Comparison of ENCODE assay signal across 22 cellular contexts in genomic region chr6:36978687-36979086, GRCh38. TPM values are rescaled to one million over a fixed set of nuclear protein-coding genes. Genes with fewer than 3 reads are reported as not detected.
DNase-seq lines count a peak whose midpoint lies in the region; ATAC-seq lines count a peak whose summit lies in the region.
"Had no signal": no experiment of that assay in that cellular context is flagged by ENCODE, and none has a peak within 500 bp of the region (broad histone marks: within the 10 kb centered on the region; RNA-seq: fewer than 3 reads in every experiment).

No MANE protein-coding gene starts in this region.

- no peaks in the 10 kb centered on the region for H3K27me3 Mint-ChIP-seq in activated CD4-positive, alpha-beta T cell treated with anti-CD3 and anti-CD28 coated beads, Interleukin-2, amount 10 ng/mL, durations not matched to agents 7 days and 5 days
- H3K27me3 Mint-ChIP-seq in T-helper 17 cell, result no peaks in the 10 kb centered on the region
- no peaks in the 10 kb centered on the region for H3K27me3 Mint-ChIP-seq in central memory CD8-positive, alpha-beta T cell
- H3K27me3 Mint-ChIP-seq: activated CD4-positive, alpha-beta memory T cell treated with anti-CD3 and anti-CD28 coated beads for 36 hours; activated naive CD8-positive, alpha-beta T cell treated with anti-CD3 and anti-CD28 coated beads for 36 hours had no signal

- H3K9me3 ChIP-seq in T-helper 17 cell (ENCODE audit: control insufficient read depth, low read length, poor library complexity, severe bottlenecking), result no peaks in the 10 kb centered on the region
- H3K9me3 ChIP-seq: Peyer's patch, tibial nerve had no signal

- H3K9me3 Mint-ChIP-seq in activated CD4-positive, alpha-beta T cell treated with anti-CD3 and anti-CD28 coated beads, Interleukin-2, amount 10 ng/mL, durations not matched to agents 7 days and 5 days, result no peaks in the 10 kb centered on the region
- no peaks in the 10 kb centered on the region for H3K9me3 Mint-ChIP-seq in central memory CD8-positive, alpha-beta T cell
- H3K9me3 Mint-ChIP-seq in stimulated activated effector memory CD8-positive, alpha-beta T cell treated with anti-CD3 and anti-CD28 coated beads, Interleukin-12 subunit alpha, Interleukin-12 subunit beta, amount 100 ng/mL, for 72 hours, result no peaks in the 10 kb centered on the region
- H3K9me3 Mint-ChIP-seq: activated CD4-positive, alpha-beta memory T cell treated with anti-CD3 and anti-CD28 coated beads for 36 hours; activated naive CD8-positive, alpha-beta T cell treated with anti-CD3 and anti-CD28 coated beads for 36 hours; H9; nephron; T-helper 2 cell treated with Interferon-gamma antibody and Interleukin-4, amounts not matched to agents 5 μg/mL and 100 μg/mL, for 36 hours had no signal

- CTCF ChIA-PET in activated CD4-positive, alpha-beta T cell treated with anti-CD3 and anti-CD28 coated beads, Interleukin-2, amount 10 ng/mL, durations not matched to agents 7 days and 5 days (lab: Charles Lee), result no interaction called here

- H3K4me1 Mint-ChIP-seq in activated CD4-positive, alpha-beta T cell treated with anti-CD3 and anti-CD28 coated beads, Interleukin-2, amount 10 ng/mL, durations not matched to agents 7 days and 5 days, result peaks cover 37% of the 10 kb centered on the region
- H3K4me1 Mint-ChIP-seq in T-helper 17 cell, result peaks cover 29% of the 10 kb centered on the region
- H3K4me1 Mint-ChIP-seq in central memory CD8-positive, alpha-beta T cell, result peaks cover 30% of the 10 kb centered on the region
- H3K4me1 Mint-ChIP-seq in stimulated activated effector memory CD8-positive, alpha-beta T cell treated with anti-CD3 and anti-CD28 coated beads, Interleukin-12 subunit alpha, Interleukin-12 subunit beta, amount 100 ng/mL, for 72 hours, result peaks cover 39% of the 10 kb centered on the region

- POLR2A ChIA-PET in activated CD4-positive, alpha-beta T cell treated with anti-CD3 and anti-CD28 coated beads, Interleukin-2, amount 10 ng/mL, durations not matched to agents 7 days and 5 days (lab: Charles Lee), result no interaction called here

- H3K4me3 Mint-ChIP-seq in activated CD4-positive, alpha-beta T cell treated with anti-CD3 and anti-CD28 coated beads, Interleukin-2, amount 10 ng/mL, durations not matched to agents 7 days and 5 days, result no peak overlapping the region
- peak overlapping the region; percentile 25 for H3K4me3 Mint-ChIP-seq in T-helper 17 cell
- peak overlapping the region; percentile 25 for H3K4me3 Mint-ChIP-seq in central memory CD8-positive, alpha-beta T cell
- no peak overlapping the region for H3K4me3 Mint-ChIP-seq in stimulated activated effector memory CD8-positive, alpha-beta T cell treated with anti-CD3 and anti-CD28 coated beads, Interleukin-12 subunit alpha, Interleukin-12 subunit beta, amount 100 ng/mL, for 72 hours
- H3K4me3 Mint-ChIP-seq: activated CD4-positive, alpha-beta memory T cell treated with anti-CD3 and anti-CD28 coated beads for 36 hours; activated naive CD8-positive, alpha-beta T cell treated with anti-CD3 and anti-CD28 coated beads for 36 hours; H9; T-helper 2 cell treated with Interferon-gamma antibody and Interleukin-4, amounts not matched to agents 5 μg/mL and 100 μg/mL, for 36 hours had no signal

- H3K27ac Mint-ChIP-seq in activated CD4-positive, alpha-beta T cell treated with anti-CD3 and anti-CD28 coated beads, Interleukin-2, amount 10 ng/mL, durations not matched to agents 7 days and 5 days, result peak overlapping the region; percentile 71
- H3K27ac Mint-ChIP-seq in T-helper 17 cell, result peak overlapping the region; percentile 67
- H3K27ac Mint-ChIP-seq in central memory CD8-positive, alpha-beta T cell (ENCODE audit: low read depth), result no peak overlapping the region
- H3K27ac Mint-ChIP-seq in stimulated activated effector memory CD8-positive, alpha-beta T cell treated with anti-CD3 and anti-CD28 coated beads, Interleukin-12 subunit alpha, Interleukin-12 subunit beta, amount 100 ng/mL, for 72 hours, result peak overlapping the region; percentile 29
- H3K27ac Mint-ChIP-seq: activated naive CD8-positive, alpha-beta T cell treated with anti-CD3 and anti-CD28 coated beads for 36 hours had no signal

- no peak for ATAC-seq in T-helper 17 cell
- no peak for ATAC-seq in central memory CD8-positive, alpha-beta T cell (replicated peaks; ENCODE audit: extremely low read depth, poor library complexity, severe bottlenecking)
- no peak for ATAC-seq in stimulated activated effector memory CD8-positive, alpha-beta T cell treated with anti-CD3 and anti-CD28 coated beads, Interleukin-12 subunit alpha, Interleukin-12 subunit beta, amount 100 ng/mL, for 72 hours

- DNase-seq in activated CD4-positive, alpha-beta T cell treated with anti-CD3 and anti-CD28 coated beads, Interleukin-2, amount 10 ng/mL, durations not matched to agents 7 days and 5 days, result no peak
- no peak for DNase-seq in activated CD4-positive, alpha-beta T cell treated with anti-CD3 and anti-CD28 coated beads for 4 hours
- DNase-seq in T-helper 17 cell, result no peak
- DNase-seq in central memory CD8-positive, alpha-beta T cell (ENCODE audit: low spot score in 2 of 2), result no peak
- DNase-seq in stimulated activated effector memory CD8-positive, alpha-beta T cell treated with anti-CD3 and anti-CD28 coated beads, Interleukin-12 subunit alpha, Interleukin-12 subunit beta, amount 100 ng/mL, for 72 hours (ENCODE audit: low spot score in 2 of 2), result no peak
- DNase-seq in NCI-H1694 (lab: John Stamatoyannopoulos, UW), result no peak
- no peak for DNase-seq in NCI-H2029 treated with DMSO at 0.1 percent for 48 hours (lab: John Stamatoyannopoulos, UW)
- no peak for DNase-seq in globus pallidus (ENCODE audit: low spot score)
- DNase-seq: activated naive CD8-positive, alpha-beta T cell treated with anti-CD3 and anti-CD28 coated beads for 36 hours; activated T-cell treated with anti-CD3 and anti-CD28 coated beads, Interleukin-2, amount 50 U/mL, for 48 hours; AML-193; H9; KBM-7; NK-92 treated with Interleukin-12 subunit alpha and Interleukin-12 subunit beta, amount 100 ng/mL, for 24 hours had no signal

- peaks cover 60% of the 10 kb centered on the region for H3K36me3 Mint-ChIP-seq in activated CD4-positive, alpha-beta T cell treated with anti-CD3 and anti-CD28 coated beads, Interleukin-2, amount 10 ng/mL, durations not matched to agents 7 days and 5 days (ENCODE audit: low read depth)
- H3K36me3 Mint-ChIP-seq in T-helper 17 cell (ENCODE audit: low read depth), result peaks cover 7% of the 10 kb centered on the region
- H3K36me3 Mint-ChIP-seq in central memory CD8-positive, alpha-beta T cell (ENCODE audit: insufficient read depth), result peaks cover 60% of the 10 kb centered on the region
- peaks cover 63% of the 10 kb centered on the region for H3K36me3 Mint-ChIP-seq in stimulated activated effector memory CD8-positive, alpha-beta T cell treated with anti-CD3 and anti-CD28 coated beads, Interleukin-12 subunit alpha, Interleukin-12 subunit beta, amount 100 ng/mL, for 72 hours

RNA-seq across cellular contexts. Expression of gene MTCH1, which starts 7.3 kb away (rescaled TPM):
- 100 to 1,000 TPM in 1 of 2 experiments, 10 to 100 TPM in 1; 94.7 to 107 TPM for total RNA-seq in activated CD4-positive, alpha-beta T cell treated with anti-CD3 and anti-CD28 coated beads, Interleukin-2, amount 10 ng/mL, durations not matched to agents 7 days and 5 days
- total RNA-seq in T-helper 17 cell, result 100 to 1,000 TPM; 194 to 202 TPM

RNA-seq across cellular contexts. Expression of gene PI16, which starts 24.1 kb away (rescaled TPM):
- 10 to 100 TPM; 13.5 to 15.1 TPM for total RNA-seq in activated CD4-positive, alpha-beta T cell treated with anti-CD3 and anti-CD28 coated beads, Interleukin-2, amount 10 ng/mL, durations not matched to agents 7 days and 5 days
- total RNA-seq in T-helper 17 cell, result 10 to 100 TPM; 14.5 to 28.5 TPM
- total RNA-seq: epithelial cell of proximal tubule, H9 had no signal

RNA-seq across cellular contexts. Expression of gene FGD2, which starts 26.8 kb away (rescaled TPM):
- total RNA-seq in activated CD4-positive, alpha-beta T cell treated with anti-CD3 and anti-CD28 coated beads, Interleukin-2, amount 10 ng/mL, durations not matched to agents 7 days and 5 days, result 1 to 10 TPM; 1.5 to 2.1 TPM
- 10 to 100 TPM in 1 of 2 donors, 1 to 10 TPM in 1; 1.7 to 12.6 TPM for total RNA-seq in T-helper 17 cell
- total RNA-seq: Daoy, dermis microvascular lymphatic vessel endothelial cell, epithelial cell of proximal tubule had no signal

Comparison
In these comparisons a context has a peak if more than half of its experiments do, and no peak if none do; other contexts are left out.
1. H3K4me3 Mint-ChIP-seq: peak in T-helper 17 cell (single experiment) and central memory CD8-positive, alpha-beta T cell (single experiment); none in activated CD4-positive, alpha-beta T cell treated with anti-CD3 and anti-CD28 coated beads, Interleukin-2, amount 10 ng/mL, durations not matched to agents 7 days and 5 days (single experiment) and stimulated activated effector memory CD8-positive, alpha-beta T cell treated with anti-CD3 and anti-CD28 coated beads, Interleukin-12 subunit alpha, Interleukin-12 subunit beta, amount 100 ng/mL, for 72 hours (single experiment).